8 cellular contexts compared by ENCODE assay signal in the genomic region with DNA sequence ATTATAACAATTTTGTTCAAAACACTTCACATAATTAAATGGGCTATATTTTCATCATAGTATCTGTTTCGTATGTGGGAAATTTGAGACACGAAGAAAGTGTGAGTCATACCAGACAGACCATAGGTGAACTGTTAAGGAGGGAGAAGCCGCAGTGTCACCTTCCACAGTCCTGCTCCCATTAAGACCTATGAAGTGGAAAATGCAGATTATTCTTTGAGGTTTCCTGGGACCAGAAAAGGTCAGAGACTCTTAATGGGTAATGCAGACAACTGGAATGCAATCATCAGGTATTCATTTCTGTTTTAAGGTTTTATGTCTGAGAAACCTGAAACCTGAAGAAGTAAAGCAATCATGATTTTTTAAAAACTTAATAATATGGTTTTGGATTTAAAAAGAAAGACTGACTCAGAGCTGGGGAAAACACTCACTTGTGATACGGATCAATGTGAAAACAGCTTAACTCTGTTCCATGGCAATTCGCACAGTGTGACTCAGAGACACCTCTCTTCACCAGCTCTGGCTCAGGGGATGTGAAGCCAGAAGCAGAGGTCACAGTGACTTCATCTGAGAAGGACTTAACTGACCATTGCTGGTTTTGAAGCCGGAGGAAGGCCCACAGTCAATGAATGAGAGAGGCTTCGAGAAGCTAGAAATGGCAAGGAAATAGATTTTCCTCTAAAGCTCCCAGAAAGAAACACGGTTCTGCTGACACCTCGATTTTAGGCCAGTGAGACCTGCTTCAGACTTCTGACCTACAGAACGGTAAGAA. TPM values are rescaled to one million over a fixed set of nuclear protein-coding genes. Genes with fewer than 3 reads are reported as not detected.
DNase-seq lines count a peak whose midpoint lies in the region; ATAC-seq and TF ChIP-seq lines count a peak whose summit lies in the region.

No MANE protein-coding gene starts in this region.

- H3K27me3 ChIP-seq in fibroblast of lung (ENCODE audit: control insufficient read depth, insufficient read depth, low read length): no peaks in the 10 kb centered on the region

- intact Hi-C loops in posterior vena cava (cut with DNase I): loop anchor here in 1 of 2 donors (10.0 kb wide), 1 partner anchor 263 kb away; no protein-coding TSS in a partner anchor

- no peak overlapping the region for H2AFZ ChIP-seq in fibroblast of lung (ENCODE audit: low read length)

- no peak for TF ChIP-seq CTCF in fibroblast of lung (conservative IDR thresholded peaks at IDR 0.05 in 1 of 2, IDR thresholded peaks at IDR 0.05 in 1 of 2; ENCODE audit: low read depth in 1 of 2, low read length in 2 of 2)

- no peak overlapping the region for H3K27ac ChIP-seq in fibroblast of lung (ENCODE audit: insufficient read depth, low read length)

- H3K9me3 ChIP-seq in fibroblast of lung (ENCODE audit: control insufficient read depth, insufficient read depth, low read depth, low read length): no peaks in the 10 kb centered on the region

- no peak overlapping the region for H3K4me2 ChIP-seq in fibroblast of lung (ENCODE audit: extremely low read depth, insufficient read depth, low read length)

- peak; percentile 8 for DNase-seq in GM04504 (ENCODE audit: low read depth)
- DNase-seq in HK-2 (ENCODE audit: unreplicated experiment): peak; percentile 24
- DNase-seq in fibroblast of lung (ENCODE audit: low read depth in 2 of 2): peak; percentile 71 to 97
- DNase-seq in ecto neural progenitor cell (ENCODE audit: low spot score): no peak
- DNase-seq in effector CD4-positive, alpha-beta T cell: no peak
- DNase-seq in posterior vena cava (ENCODE audit: low spot score): no peak
- DNase-seq in NCI-H1694 (lab: John Stamatoyannopoulos, UW): no peak

- H3K4me3 ChIP-seq in fibroblast of lung (replicated peaks in 1 of 4; ENCODE audit: control extremely low read depth in 1 of 4, insufficient read depth in 1 of 4, low read depth in 3 of 4, low read length in 4 of 4): no peak overlapping the region

- no peak overlapping the region for H3K9ac ChIP-seq in fibroblast of lung (ENCODE audit: insufficient read depth, low read length)

- no peaks in the 10 kb centered on the region for H3K36me3 ChIP-seq in fibroblast of lung (ENCODE audit: control insufficient read depth, insufficient read depth, low read length)

- no peaks in the 10 kb centered on the region for H3K79me2 ChIP-seq in fibroblast of lung (ENCODE audit: control insufficient read depth, insufficient read depth, low read length)

- peak; percentile 53 for ATAC-seq in GM21515 (IDR thresholded peaks at IDR 0.05; ENCODE audit: unreplicated experiment)

- no peaks in the 10 kb centered on the region for H4K20me1 ChIP-seq in fibroblast of lung (ENCODE audit: control insufficient read depth, extremely low read depth, insufficient read depth, low read length)

- H3K4me1 ChIP-seq in fibroblast of lung (ENCODE audit: control insufficient read depth, extremely low read depth, insufficient read depth, low read length): no peaks in the 10 kb centered on the region

RNA-seq across cellular contexts. Expression of a gene that starts 17.2 kb away (rescaled TPM):
- 18.5 and 27.7 TPM in 2 replicates for total RNA-seq in fibroblast of lung
- polyA plus RNA-seq in fibroblast of lung: 41.5 and 58.4 TPM in 2 replicates
- polyA plus RNA-seq in fibroblast of lung (2012): 21.4 and 25.9 TPM in 2 replicates
- polyA minus RNA-seq in fibroblast of lung (ENCODE audit: low replicate concordance): 1.9 and 19.4 TPM in 2 replicates
- total RNA-seq in posterior vena cava: 10 to 100 TPM in 1 of 2 donors, 1 to 10 TPM in 1; 8.9 to 11.0 TPM

RNA-seq across cellular contexts. Expression of a gene that starts 47.5 kb away (rescaled TPM):
- total RNA-seq in fibroblast of lung (21.3 and 22.8 TPM in 2 replicates), posterior vena cava (10 to 100 TPM; 18.3 to 22.1 TPM)
- polyA plus RNA-seq in fibroblast of lung: 27.5 and 28.9 TPM in 2 replicates
- 17.3 and 21.3 TPM in 2 replicates for polyA plus RNA-seq in fibroblast of lung (2012)
- 1.4 and 2.1 TPM in 2 replicates for polyA minus RNA-seq in fibroblast of lung (ENCODE audit: low replicate concordance)

Comparison
In these comparisons a context has a peak if more than half of its experiments do, and no peak if none do; other contexts are left out.
1. DNase-seq: peak in GM04504 (single experiment), HK-2 (single experiment) and fibroblast of lung (2 of 2); none in ecto neural progenitor cell (single experiment), effector CD4-positive, alpha-beta T cell (single experiment), posterior vena cava (single experiment) and NCI-H1694 (single experiment).